In the genomic region with DNA sequence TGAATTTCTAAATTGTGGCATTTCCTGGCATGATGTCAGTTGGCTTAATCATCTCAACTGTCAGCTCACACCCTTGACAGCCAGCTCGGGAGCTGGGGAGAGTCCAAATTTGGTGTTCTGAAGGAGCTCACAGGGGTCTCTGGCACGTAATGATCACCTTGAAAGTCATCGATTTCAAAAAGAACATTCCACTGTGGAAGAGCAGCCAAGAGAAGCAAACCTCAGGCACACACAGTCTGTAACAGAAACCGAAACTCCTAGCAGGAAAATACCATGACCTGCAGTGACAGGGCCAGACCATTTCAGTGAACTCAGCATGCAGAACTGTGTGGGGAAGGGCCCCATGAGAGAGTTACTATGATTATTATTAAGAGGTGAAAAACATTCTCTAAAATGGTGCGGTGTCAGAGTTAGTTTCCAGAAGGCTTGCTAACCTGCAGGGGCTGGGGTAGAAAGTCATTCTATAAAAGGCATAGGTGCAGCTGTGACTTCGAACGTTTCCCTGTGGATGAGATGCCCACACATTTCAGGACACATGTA, we compare ENCODE assay signal across 8 cellular contexts. TPM values are rescaled to one million over a fixed set of nuclear protein-coding genes. Genes with fewer than 3 reads are reported as not detected.
DNase-seq lines count a peak whose midpoint lies in the region; ATAC-seq and TF ChIP-seq lines count a peak whose summit lies in the region.

No MANE protein-coding gene starts in this region.

- CTCF ChIA-PET in Calu3 (lab: Charles Lee): interaction anchor here (0.5 to 2.5 kb wide), 3 partner anchors 41 to 639 kb away, joined by 3 to 19 read pairs (median 4); a partner anchor contains a TSS

- H3K27ac Mint-ChIP-seq in Calu3 (ENCODE audit: unreplicated experiment) (peak overlapping the region; percentile 85), neural progenitor cell (no peak overlapping the region)

- H3K36me3 Mint-ChIP-seq in Calu3 (ENCODE audit: insufficient read depth, unreplicated experiment): peaks cover 31% of the 10 kb centered on the region
- no peaks in the 10 kb centered on the region for H3K36me3 Mint-ChIP-seq in neural progenitor cell

- TF ChIP-seq CTCF in Calu3 (IDR thresholded peaks at IDR 0.05; ENCODE audit: unreplicated experiment) (no peak), foreskin fibroblast (IDR thresholded peaks at IDR 0.05; ENCODE audit: low read depth, low read length) (no peak), neural progenitor cell (IDR thresholded peaks at IDR 0.05) (no peak)

- H3K9me3 ChIP-seq in neural progenitor cell (ENCODE audit: low read depth): no peaks in the 10 kb centered on the region

- H3K27me3 Mint-ChIP-seq in Calu3 (ENCODE audit: unreplicated experiment) (no peaks in the 10 kb centered on the region), neural progenitor cell (ENCODE audit: insufficient read depth, low read depth) (peaks cover 9% of the 10 kb centered on the region)

- peaks cover 73% of the 10 kb centered on the region for H3K4me1 Mint-ChIP-seq in Calu3 (ENCODE audit: low read depth, unreplicated experiment)
- peaks cover 40% of the 10 kb centered on the region for H3K4me1 Mint-ChIP-seq in neural progenitor cell

- no peaks in the 10 kb centered on the region for H3K27me3 ChIP-seq in neural progenitor cell

- DNase-seq in Calu3: peak; percentile 55
- peak; percentile 86 for DNase-seq in HT1080 (ENCODE audit: low read depth)
- DNase-seq in activated T-cell treated with anti-CD3 and anti-CD28 coated beads, Interleukin-2, amount 50 U/mL, for 1 hour: peak; percentile 39
- DNase-seq in foreskin fibroblast: peak; percentile 41 to 62
- peak; percentile 91 for DNase-seq in skeletal muscle cell (ENCODE audit: low read depth)
- no peak for DNase-seq in neural progenitor cell (ENCODE audit: low spot score)
- DNase-seq in SKM-1 treated with dmso at 0.1 percent for 144 hours (lab: John Stamatoyannopoulos, UW; ENCODE audit: unreplicated experiment): no peak

- peak overlapping the region; percentile 43 for H3K4me3 Mint-ChIP-seq in Calu3 (ENCODE audit: low read depth, unreplicated experiment)
- H3K4me3 Mint-ChIP-seq in neural progenitor cell: no peak overlapping the region

- peak; percentile 74 for ATAC-seq in GM21423 (IDR thresholded peaks at IDR 0.05; ENCODE audit: unreplicated experiment)

- no TSS peak for BruUV-seq in Calu3 (replicated peaks; lab: Mats Ljungman, UMichigan)

- no peaks in the 10 kb centered on the region for H3K9me3 Mint-ChIP-seq in Calu3 (ENCODE audit: low read depth, unreplicated experiment)
- H3K9me3 Mint-ChIP-seq in neural progenitor cell: peaks cover 3% of the 10 kb centered on the region

- no peak overlapping the region for H2AFZ ChIP-seq in neural progenitor cell (replicated peaks)

- no peak overlapping the region for H3K27ac ChIP-seq in neural progenitor cell

- H3K36me3 ChIP-seq in neural progenitor cell: no peaks in the 10 kb centered on the region

- H3K4me1 ChIP-seq in neural progenitor cell: no peaks in the 10 kb centered on the region

- no peaks in the 10 kb centered on the region for H3K79me2 ChIP-seq in neural progenitor cell (ENCODE audit: low read depth)

- H3K9ac ChIP-seq in neural progenitor cell: no peak overlapping the region

- intact Hi-C loops in Calu3 (cut with micrococcal nuclease; ENCODE audit: unreplicated experiment): loop anchor here (5.0 kb wide), 1 partner anchor 916 kb away; no protein-coding TSS in a partner anchor

- H3K4me3 ChIP-seq in foreskin fibroblast (ENCODE audit: low read depth in 1 of 2, low read length in 2 of 2) (no peak overlapping the region), skeletal muscle cell (ENCODE audit: low read depth, low read length) (no peak overlapping the region), neural progenitor cell (no peak overlapping the region)

- no peaks in the 10 kb centered on the region for H4K20me1 ChIP-seq in neural progenitor cell (ENCODE audit: low read depth)

- no peaks in the 10 kb centered on the region for H3F3A ChIP-seq in neural progenitor cell (ENCODE audit: low read depth)

- H3K4me2 ChIP-seq in neural progenitor cell: no peak overlapping the region

RNA-seq across cellular contexts. Expression of a gene that starts 26.4 kb away (rescaled TPM):
- total RNA-seq in Calu3 (2022) (140 and 161 TPM in 2 replicates), neural progenitor cell (ENCODE audit: low replicate concordance) (8.7 and 11.9 TPM in 2 replicates)
- total RNA-seq in HT1080 (2014; rRNA removed; shearing (Covaris generic)): 59.7 and 93.0 TPM in 2 replicates
- 75.1 and 87.5 TPM in 2 replicates for polyA plus RNA-seq in HT1080 (2015; cell fraction: cytosol; rRNA removed)
- polyA plus RNA-seq in HT1080 (2015; cell fraction: nucleus; rRNA removed): 247 and 255 TPM in 2 replicates

Comparison
In these comparisons a context has a peak if more than half of its experiments do, and no peak if none do; other contexts are left out.
1. DNase-seq: peak in Calu3 (single experiment), HT1080 (single experiment), activated T-cell treated with anti-CD3 and anti-CD28 coated beads, Interleukin-2, amount 50 U/mL, for 1 hour (single experiment), foreskin fibroblast (2 of 2) and skeletal muscle cell (single experiment); none in neural progenitor cell (single experiment) and SKM-1 treated with dmso at 0.1 percent for 144 hours (single experiment).